21 cellular contexts compared by ENCODE assay signal in genomic region chr5:68656936-68657857, GRCh38.
A peak's percentile ranks its signal among the peaks of the same experiment; 100 is the strongest.
DNase-seq lines count a peak whose midpoint lies in the region; ATAC-seq, FAIRE-seq and TF ChIP-seq lines count a peak whose summit lies in the region.
"Had no signal": no experiment of that assay in that cellular context is flagged by ENCODE, and none has a peak within 500 bp of the region (broad histone marks: within the 10 kb centered on the region; RNA-seq: fewer than 3 reads in every experiment).

No MANE protein-coding gene starts in this region.

- no peaks in the 10 kb centered on the region for H3K36me3 Mint-ChIP-seq in endodermal cell (ENCODE audit: low read depth)

- H3K4me1 ChIP-seq in endodermal cell (ENCODE audit: control insufficient read depth, insufficient read depth, low read length) (no peaks in the 10 kb centered on the region), pancreas (no peaks in the 10 kb centered on the region)
- H3K4me1 ChIP-seq: colonic mucosa had no signal

- no peak overlapping the region for H3K27ac ChIP-seq in endodermal cell (ENCODE audit: low read depth, low read length)
- peak overlapping the region in 2 of 4 donors; percentile 3 to 4 for H3K27ac ChIP-seq in pancreas
- H3K27ac ChIP-seq: colonic mucosa, epithelial cell of prostate, ovary had no signal

- FAIRE-seq in pancreas (lab: Jason Lieb, UNC) = no peak
- FAIRE-seq: RCC 7860, urothelium cell line had no signal

- no peaks in the 10 kb centered on the region for H3K4me1 Mint-ChIP-seq in endodermal cell
- H3K4me1 Mint-ChIP-seq: activated B cell treated with CpG ODN at 0.5 μM for 24 hours had no signal

- intact Hi-C loops in pancreas (cut with DNase I) = no loop called here

- DNase-seq in GM13976 (ENCODE audit: low spot score) (peak; percentile 6), NCI-H69 (lab: John Stamatoyannopoulos, UW) (peak; percentile 77), endodermal cell (peak; percentile 79), pancreas (peak in 2 of 6 donors; percentile 17 to 34), HuH-7 (ENCODE audit: low spot score) (no peak), HK-2 (ENCODE audit: unreplicated experiment) (no peak)
- no peak for DNase-seq in stimulated activated CD4-positive, alpha-beta T cell treated with anti-CD3 and anti-CD28 coated beads, Interleukin-1b, Interleukin-23, amount 100 ng/mL, for 48 hours
- DNase-seq: activated B cell treated with CpG ODN at 0.5 μM for 24 hours; activated effector memory CD4-positive, alpha-beta T cell treated with Interleukin-2 at 50 U/mL for 16 hours; amniotic stem cell; colonic mucosa; NCI-H187; NCI-H526 treated with DMSO at 0.1 percent for 48 hours; ovary; stimulated activated naive CD8-positive, alpha-beta T cell treated with anti-CD3 and anti-CD28 coated beads, Interleukin-15, Interleukin-2, amounts not matched to agents 100 U/mL and 50 U/mL, for 24 hours; SW 1271 had no signal

- H3K9me3 ChIP-seq in endodermal cell (ENCODE audit: control insufficient read depth, low read length) (no peaks in the 10 kb centered on the region), pancreas (no peaks in the 10 kb centered on the region)
- H3K9me3 ChIP-seq: colonic mucosa, ovary had no signal

- H3K4me3 Mint-ChIP-seq in endodermal cell = no peak overlapping the region
- H3K4me3 Mint-ChIP-seq: activated B cell treated with CpG ODN at 0.5 μM for 24 hours had no signal

- H3K27ac Mint-ChIP-seq in endodermal cell = no peak overlapping the region
- H3K27ac Mint-ChIP-seq: activated B cell treated with CpG ODN at 0.5 μM for 24 hours had no signal

- in situ Hi-C loops in GM13976 (cut with MboI; ENCODE audit: low sequenced_read_pairs, unreplicated experiment) = loop anchor here (25.0 kb wide), 2 partner anchors 355 to 370 kb away; no protein-coding TSS in a partner anchor

- H3K9me3 Mint-ChIP-seq in endodermal cell = no peaks in the 10 kb centered on the region
- H3K9me3 Mint-ChIP-seq: activated B cell treated with CpG ODN at 0.5 μM for 24 hours had no signal

- no peak overlapping the region for H3K9ac ChIP-seq in endodermal cell (ENCODE audit: extremely low read depth, low read length, poor library complexity, severe bottlenecking)

- 30 to 45% methylated on average over 2 to 4 of the region's 4 CpGs for WGBS in endodermal cell (ENCODE audit: insufficient coverage in 1 of 2, insufficient read length in 1 of 2), 2 experiments
- WGBS in pancreas, 2 donors = 11 to 12% methylated on average over 4 of the region's 4 CpGs

- H3K27me3 ChIP-seq in endodermal cell (ENCODE audit: control insufficient read depth, insufficient read depth, low read length, poor library complexity, severe bottlenecking) (no peaks in the 10 kb centered on the region), pancreas (no peaks in the 10 kb centered on the region)
- H3K27me3 ChIP-seq: colonic mucosa, ovary had no signal

- TF ChIP-seq CTCF in GM13976 (IDR thresholded peaks at IDR 0.05; ENCODE audit: borderline replicate concordance, control extremely low read depth, extremely low read depth, insufficient read depth, missing control alignments) = no peak
- no peak for TF ChIP-seq CTCF in endodermal cell (conservative IDR thresholded peaks at IDR 0.05)
- TF ChIP-seq CTCF in pancreas (IDR thresholded peaks at IDR 0.05) = no peak

- ATAC-seq in pancreas (peak; percentile 35 to 73 (median 55)), GM18909 (IDR thresholded peaks at IDR 0.05; ENCODE audit: poor library complexity, unreplicated experiment) (no peak)
- ATAC-seq: stimulated activated naive CD8-positive, alpha-beta T cell treated with anti-CD3 and anti-CD28 coated beads, Interleukin-15, Interleukin-2, amounts not matched to agents 100 U/mL and 50 U/mL, for 24 hours had no signal

- no peaks in the 10 kb centered on the region for H3K36me3 ChIP-seq in endodermal cell (ENCODE audit: control insufficient read depth, insufficient read depth, low read length)
- no peaks in the 10 kb centered on the region for H3K36me3 ChIP-seq in pancreas
- H3K36me3 ChIP-seq: colonic mucosa, ovary had no signal

- no peak overlapping the region for H3K4me3 ChIP-seq in endodermal cell (ENCODE audit: low read length)
- no peak overlapping the region for H3K4me3 ChIP-seq in pancreas
- H3K4me3 ChIP-seq: colonic mucosa, ovary, smooth muscle cell had no signal

- H3K27me3 Mint-ChIP-seq in endodermal cell (ENCODE audit: insufficient read depth) = peaks cover 1% of the 10 kb centered on the region
- H3K27me3 Mint-ChIP-seq: activated B cell treated with CpG ODN at 0.5 μM for 24 hours had no signal

Comparison
In these comparisons a context has a peak if more than half of its experiments do, and no peak if none do; other contexts are left out.
1. DNase-seq: peak in GM13976 (single experiment), NCI-H69 (single experiment) and endodermal cell (single experiment); none in stimulated activated CD4-positive, alpha-beta T cell treated with anti-CD3 and anti-CD28 coated beads, Interleukin-1b, Interleukin-23, amount 100 ng/mL, for 48 hours (single experiment), HuH-7 (single experiment) and HK-2 (single experiment).